17 cellular contexts compared by ENCODE assay signal in the genomic region with DNA sequence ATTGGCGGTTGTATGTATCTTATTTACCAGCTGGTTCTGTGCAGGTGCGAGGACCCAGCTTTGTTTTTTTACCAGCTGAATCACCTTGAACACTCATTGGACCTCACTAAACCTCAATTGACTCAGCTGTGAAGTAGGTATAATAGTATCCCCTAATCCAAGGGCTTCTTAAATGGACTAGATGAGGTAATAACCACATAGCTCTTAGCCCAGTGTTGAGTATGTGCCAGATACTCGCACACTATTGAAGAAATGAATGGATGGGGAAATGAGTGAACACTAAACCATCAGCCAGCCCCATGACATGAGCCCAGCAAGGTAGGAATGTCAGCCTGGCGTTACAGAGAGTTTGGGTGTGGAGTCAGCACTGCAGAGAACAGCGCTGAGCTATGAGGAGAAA.
DNase-seq lines count a peak whose midpoint lies in the region; ATAC-seq and TF ChIP-seq lines count a peak whose summit lies in the region.
"Had no signal": no experiment of that assay in that cellular context is flagged by ENCODE, and none has a peak within 500 bp of the region (broad histone marks: within the 10 kb centered on the region; RNA-seq: fewer than 3 reads in every experiment).

No MANE protein-coding gene starts in this region.

- H3K4me3 ChIP-seq in ascending aorta, result no peak overlapping the region
- H3K4me3 ChIP-seq: BLaER1, GM12878, GM23248 had no signal

- ATAC-seq in esophagus mucosa, result peak; percentile 77
- ATAC-seq: CD8-positive, alpha-beta T cell; GM12878; HCT116 had no signal

- H3K9me3 ChIP-seq in ascending aorta, result no peaks in the 10 kb centered on the region
- H3K9me3 ChIP-seq: BLaER1 had no signal

- H3K36me3 ChIP-seq in ascending aorta, result no peaks in the 10 kb centered on the region
- H3K36me3 ChIP-seq: BLaER1 had no signal

- TF ChIP-seq CTCF in ascending aorta (IDR thresholded peaks at IDR 0.05), result no peak

- intact Hi-C loops in ascending aorta (cut with DNase I), result no loop called here

- DNase-seq in DMS153 (lab: John Stamatoyannopoulos, UW) (peak; percentile 27), DMS153 treated with DMSO at 0.1 percent for 48 hours (lab: John Stamatoyannopoulos, UW; ENCODE audit: unreplicated experiment) (no peak), NCI-H2029 treated with DMSO at 0.1 percent for 48 hours (lab: John Stamatoyannopoulos, UW) (peak; percentile 21), ascending aorta (ENCODE audit: low spot score in 2 of 2) (no peak), GM03348 (ENCODE audit: low spot score) (no peak)
- DNase-seq: CD4-positive, CD25-positive, alpha-beta regulatory T cell; CD8-positive, alpha-beta T cell; DMS 273 treated with DMSO at 0.1 percent for 48 hours; DMS79 treated with DMSO at 0.1 percent for 48 hours; GM23248; H9 had no signal

- no peak overlapping the region for H3K27ac ChIP-seq in ascending aorta
- H3K27ac ChIP-seq: 22Rv1, BLaER1, C4-2B, GM23248 had no signal

- no peaks in the 10 kb centered on the region for H3K27me3 ChIP-seq in ascending aorta
- H3K27me3 ChIP-seq: BLaER1 had no signal

- no peaks in the 10 kb centered on the region for H3K4me1 ChIP-seq in ascending aorta

Comparison
In these comparisons a context has a peak if more than half of its experiments do, and no peak if none do; other contexts are left out.
1. DNase-seq: peak in DMS153 (single experiment) and NCI-H2029 treated with DMSO at 0.1 percent for 48 hours (single experiment); none in DMS153 treated with DMSO at 0.1 percent for 48 hours (single experiment), ascending aorta (0 of 2) and GM03348 (single experiment).